In genomic region chr2:132715554-132715953, GRCh38 we compare ENCODE assay signal across 16 cellular contexts.
DNase-seq lines count a peak whose midpoint lies in the region; ATAC-seq and TF ChIP-seq lines count a peak whose summit lies in the region.
"Had no signal": no experiment of that assay in that cellular context is flagged by ENCODE, and none has a peak within 500 bp of the region (broad histone marks: within the 10 kb centered on the region; RNA-seq: fewer than 3 reads in every experiment).

No MANE protein-coding gene starts in this region.

- H3K79me2 ChIP-seq in OCI-LY3 (ENCODE audit: low read length) = no peaks in the 10 kb centered on the region

- ATAC-seq in GM18858 (IDR thresholded peaks at IDR 0.05; ENCODE audit: unreplicated experiment) = peak; percentile 53
- ATAC-seq in GM19452 (IDR thresholded peaks at IDR 0.05; ENCODE audit: unreplicated experiment) = peak; percentile 70
- ATAC-seq in HG02973 (IDR thresholded peaks at IDR 0.05; ENCODE audit: unreplicated experiment) = peak; percentile 62
- ATAC-seq: right cardiac atrium had no signal

- no peak overlapping the region for H3K9ac ChIP-seq in OCI-LY3 (ENCODE audit: low read length)

- H4K20me1 ChIP-seq in OCI-LY3 (ENCODE audit: insufficient read depth, low read length) = no peaks in the 10 kb centered on the region

- peak overlapping the region; percentile 32 for H3K4me2 ChIP-seq in OCI-LY3 (ENCODE audit: low read length)

- no peaks in the 10 kb centered on the region for H3K36me3 ChIP-seq in OCI-LY3 (replicated peaks; ENCODE audit: low read depth, low read length)
- H3K36me3 ChIP-seq: thoracic aorta had no signal

- H3K27ac ChIP-seq in OCI-LY3 (ENCODE audit: low read length) = no peak overlapping the region
- H3K27ac ChIP-seq: thoracic aorta had no signal

- H3K9me3 ChIP-seq in OCI-LY3 (ENCODE audit: insufficient read depth, low read length) = no peaks in the 10 kb centered on the region
- H3K9me3 ChIP-seq: thoracic aorta had no signal

- H3K4me3 ChIP-seq in OCI-LY3 (ENCODE audit: low read length) = 0 out of 2 replicates have a peak overlapping the region, but pooled peaks have one; percentile 18
- H3K4me3 ChIP-seq: thoracic aorta had no signal

- DNase-seq in glomerular visceral epithelial cell (ENCODE audit: extremely low spot score) = no peak
- DNase-seq in NCI-H446 (lab: John Stamatoyannopoulos, UW) = no peak
- no peak for DNase-seq in stimulated activated CD4-positive, alpha-beta T cell treated with anti-CD3 and anti-CD28 coated beads, Interleukin-4, amount 100 ng/mL, for 4 hours
- no peak for DNase-seq in activated T-cell treated with anti-CD3 and anti-CD28 coated beads, Interleukin-2, amount 50 U/mL, for 48 hours
- DNase-seq: activated CD4-positive, alpha-beta memory T cell treated with anti-CD3 and anti-CD28 coated beads, Interleukin-2, amount 10 ng/mL, durations not matched to agents 7 days and 5 days; effector memory CD4-positive, alpha-beta T cell; hippocampal formation; mesendoderm; NCI-H187 treated with DMSO at 0.1 percent for 48 hours; NCI-H526; right cardiac atrium had no signal

- TF ChIP-seq CTCF in OCI-LY3 (IDR thresholded peaks at IDR 0.05; ENCODE audit: low read depth, low read length) = 0 out of 2 replicates have a peak, but pooled peaks have one; percentile 11

- H3K4me1 ChIP-seq in OCI-LY3 (ENCODE audit: low read length) = peaks cover 22% of the 10 kb centered on the region

- H2AFZ ChIP-seq in OCI-LY3 (ENCODE audit: low read depth, low read length) = no peak overlapping the region

- no peaks in the 10 kb centered on the region; the same call in 1 of the 2 replicates for H3K27me3 ChIP-seq in OCI-LY3 (ENCODE audit: low read depth, low read length)
